19 cellular contexts compared by ENCODE assay signal in the genomic region with DNA sequence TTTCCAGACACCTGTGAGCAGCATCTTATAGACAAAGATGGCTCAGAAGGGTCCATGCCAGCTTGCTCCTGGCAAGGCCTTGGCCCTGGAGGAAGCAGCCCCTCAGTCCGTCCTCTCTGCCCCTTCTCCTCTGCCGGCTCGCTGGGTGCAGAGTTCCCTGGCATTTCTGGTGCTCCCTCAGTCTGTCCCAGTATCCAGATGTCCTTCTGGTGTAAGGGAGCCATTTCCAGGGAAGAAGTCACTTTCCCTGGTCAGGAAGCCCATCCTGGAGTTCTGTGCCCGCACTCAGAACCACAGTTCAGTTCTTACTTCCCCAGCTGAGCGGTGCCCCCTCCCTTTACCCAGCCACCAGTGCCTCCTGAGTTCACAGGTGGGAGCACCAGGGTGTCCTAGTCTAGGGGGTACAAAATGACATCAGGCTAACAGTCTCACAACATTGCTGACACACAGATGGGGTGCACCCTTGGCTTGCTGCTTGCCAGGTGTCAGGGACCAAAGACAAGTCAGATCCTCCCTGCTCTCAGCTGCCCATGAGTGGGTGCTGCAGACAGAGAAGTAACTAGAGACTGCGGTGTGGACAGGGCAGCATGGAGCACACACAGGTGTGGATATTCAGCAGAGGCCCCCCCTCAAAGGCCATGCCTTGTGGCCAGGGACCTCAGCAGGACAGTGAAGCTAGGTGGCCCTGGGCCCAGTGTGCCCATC.
DNase-seq lines count a peak whose midpoint lies in the region; ATAC-seq, FAIRE-seq and TF ChIP-seq lines count a peak whose summit lies in the region.
"Had no signal": no experiment of that assay in that cellular context is flagged by ENCODE, and none has a peak within 500 bp of the region (broad histone marks: within the 10 kb centered on the region; RNA-seq: fewer than 3 reads in every experiment).

No MANE protein-coding gene starts in this region.

- TF ChIP-seq RAD21 in HepG2 (CRISPR knock-in tag; IDR thresholded peaks at IDR 0.05), result no peak

- no peak for ATAC-seq in HepG2
- ATAC-seq in right lobe of liver, result no peak
- ATAC-seq in HG03342 (IDR thresholded peaks at IDR 0.05; ENCODE audit: unreplicated experiment), result no peak

- TF ChIP-seq EP300 in HepG2 (IDR thresholded peaks at IDR 0.05; ENCODE audit: low read depth in 2 of 2, low read length in 2 of 2) (no peak), HepG2 (CRISPR knock-in tag; IDR thresholded peaks at IDR 0.05; ENCODE audit: borderline replicate concordance) (no peak)

- no peaks in the 10 kb centered on the region for H3K79me2 ChIP-seq in HepG2 (ENCODE audit: insufficient read depth, low read length)

- H3K9ac ChIP-seq in HepG2 (ENCODE audit: insufficient read depth, low read depth, low read length), result no peak overlapping the region

- H3K9me3 ChIP-seq in HepG2 (ENCODE audit: low read length) (no peaks in the 10 kb centered on the region), right lobe of liver (no peaks in the 10 kb centered on the region), Peyer's patch (no peaks in the 10 kb centered on the region)
- H3K9me3 ChIP-seq: HAP-1, MG63 had no signal

- DNase-seq in HepG2 (ENCODE audit: low spot score), result no peak
- no peak for DNase-seq in right lobe of liver
- peak in 2 of 3 donors; percentile 19 to 21 for DNase-seq in Peyer's patch
- DNase-seq in osteocyte (ENCODE audit: extremely low spot score, unreplicated experiment), result peak; percentile 68
- peak; percentile 64 for DNase-seq in type B pancreatic cell (ENCODE audit: extremely low spot score, unreplicated experiment)
- DNase-seq in central memory CD4-positive, alpha-beta T cell, result no peak
- DNase-seq in urothelium cell line (ENCODE audit: low spot score), result no peak
- DNase-seq: Kasumi-1, MG63, NCI-H1048, NCI-H1436, NCI-H2029, NCI-H526, PC-9 had no signal

- no peak overlapping the region for H3K27ac ChIP-seq in HepG2 (ENCODE audit: extremely low read length, insufficient read depth, low read length)
- no peak overlapping the region for H3K27ac ChIP-seq in right lobe of liver
- no peak overlapping the region for H3K27ac ChIP-seq in Peyer's patch
- H3K27ac ChIP-seq: C4-2B, PC-9 had no signal

- no peak for TF ChIP-seq CTCF in HepG2 (CRISPR knock-in tag; IDR thresholded peaks at IDR 0.05)
- TF ChIP-seq CTCF in right lobe of liver (IDR thresholded peaks at IDR 0.05), result no peak
- TF ChIP-seq CTCF in Peyer's patch (IDR thresholded peaks at IDR 0.05), result no peak
- TF ChIP-seq CTCF in osteocyte (IDR thresholded peaks at IDR 0.05), result no peak
- no peak for TF ChIP-seq CTCF in type B pancreatic cell (conservative IDR thresholded peaks at IDR 0.05)

- H3K36me3 Mint-ChIP-seq in osteocyte (ENCODE audit: unreplicated experiment) (no peaks in the 10 kb centered on the region), type B pancreatic cell (no peaks in the 10 kb centered on the region)

- WGBS in HepG2 (ENCODE audit: low lambda C conversion rate), result 55% methylated on average over 6 of the region's 6 CpGs
- WGBS in right lobe of liver (ENCODE audit: insufficient coverage, low coverage, low lambda C conversion rate, missing lambda C conversion rate), result 78% methylated on average over 4 of the region's 6 CpGs

- H3K9me3 Mint-ChIP-seq in osteocyte (ENCODE audit: unreplicated experiment) (no peaks in the 10 kb centered on the region), type B pancreatic cell (peaks cover 5% of the 10 kb centered on the region)

- H3K27me3 ChIP-seq in HepG2 (ENCODE audit: control insufficient read depth in 1 of 2, insufficient read depth in 2 of 2, low read length in 2 of 2) (peaks cover 2 to 27% of the 10 kb centered on the region in 2 experiments; a peak in 4 of 5 replicates), right lobe of liver (no peaks in the 10 kb centered on the region), Peyer's patch (no peaks in the 10 kb centered on the region)
- H3K27me3 ChIP-seq: MG63 had no signal

- no peak overlapping the region for H3K4me3 Mint-ChIP-seq in osteocyte (ENCODE audit: unreplicated experiment)
- no peak overlapping the region for H3K4me3 Mint-ChIP-seq in type B pancreatic cell

- H3K4me1 Mint-ChIP-seq in osteocyte (ENCODE audit: unreplicated experiment), result peaks cover 2% of the 10 kb centered on the region
- peaks cover 13% of the 10 kb centered on the region for H3K4me1 Mint-ChIP-seq in type B pancreatic cell (ENCODE audit: unreplicated experiment)
- H3K4me1 Mint-ChIP-seq: IgD-negative memory B cell had no signal

- H3K36me3 ChIP-seq in HepG2 (replicated peaks in 1 of 2; ENCODE audit: control insufficient read depth in 1 of 2, insufficient read depth in 2 of 2, low read length in 2 of 2) (no peaks in the 10 kb centered on the region), right lobe of liver (no peaks in the 10 kb centered on the region), Peyer's patch (no peaks in the 10 kb centered on the region)
- H3K36me3 ChIP-seq: HAP-1, MG63 had no signal

- intact Hi-C loops in HepG2 (cut with micrococcal nuclease; ENCODE audit: unreplicated experiment) (no loop called here), right lobe of liver (cut with DNase I) (no loop called here)

- in situ Hi-C loops in HepG2 (cut with HindIII; ENCODE audit: extremely low pct_ligation_motif_present, low pct_unique_long_range_greater_than_20kb), result no loop called here

- no peak overlapping the region for H2AFZ ChIP-seq in HepG2 (ENCODE audit: low read length)
- H2AFZ ChIP-seq: PC-9 had no signal

- no peak for FAIRE-seq in HepG2 (lab: Jason Lieb, UNC)
- FAIRE-seq in urothelium cell line (lab: Jason Lieb, UNC), result no peak
- FAIRE-seq: D721Med had no signal

- no TSS peak for BruUV-seq in HepG2 (replicated peaks; lab: Mats Ljungman, UMichigan)

- H3K4me2 ChIP-seq in HepG2 (ENCODE audit: low read depth, low read length), result no peak overlapping the region
- H3K4me2 ChIP-seq: PC-9 had no signal

- H4K20me1 ChIP-seq in HepG2 (ENCODE audit: insufficient read depth, low read length), result no peaks in the 10 kb centered on the region

- H3K4me1 ChIP-seq in HepG2 (ENCODE audit: insufficient read depth, low read length) (peaks cover 19% of the 10 kb centered on the region), right lobe of liver (no peaks in the 10 kb centered on the region), Peyer's patch (no peaks in the 10 kb centered on the region)
- H3K4me1 ChIP-seq: HAP-1 had no signal

- CTCF ChIA-PET in HepG2 (lab: Yijun Ruan, JAX; ENCODE audit: low intra/inter-chr PET ratio, low total read pairs), result no interaction called here

- H3K27me3 Mint-ChIP-seq in osteocyte (ENCODE audit: unreplicated experiment) (peaks cover 19% of the 10 kb centered on the region), type B pancreatic cell (peaks cover 7% of the 10 kb centered on the region)
- H3K27me3 Mint-ChIP-seq: IgD-negative memory B cell had no signal

- POLR2A ChIA-PET in HepG2 (lab: Yijun Ruan, JAX), result no interaction called here

- no peak overlapping the region for H3K4me3 ChIP-seq in HepG2 (replicated peaks in 1 of 3; ENCODE audit: insufficient read depth in 1 of 3, low read depth in 2 of 3, low read length in 3 of 3)
- no peak overlapping the region for H3K4me3 ChIP-seq in right lobe of liver
- H3K4me3 ChIP-seq in Peyer's patch, result no peak overlapping the region
- H3K4me3 ChIP-seq: HAP-1, MG63, PC-9 had no signal

- TF ChIP-seq POLR2A in HepG2 (IDR thresholded peaks at IDR 0.05; ENCODE audit: insufficient read depth in 1 of 2, low read depth in 2 of 2, low read length in 2 of 2) (no peak), right lobe of liver (IDR thresholded peaks at IDR 0.05) (no peak), Peyer's patch (IDR thresholded peaks at IDR 0.05) (no peak)

- H3K27ac Mint-ChIP-seq in osteocyte (ENCODE audit: unreplicated experiment) (no peak overlapping the region), type B pancreatic cell (no peak overlapping the region)
- H3K27ac Mint-ChIP-seq: IgD-negative memory B cell had no signal

TF ChIP-seq in HepG2, 621 proteins besides CTCF, POLR2A, EP300 and RAD21:
- TF ChIP-seq, protein P1, sequence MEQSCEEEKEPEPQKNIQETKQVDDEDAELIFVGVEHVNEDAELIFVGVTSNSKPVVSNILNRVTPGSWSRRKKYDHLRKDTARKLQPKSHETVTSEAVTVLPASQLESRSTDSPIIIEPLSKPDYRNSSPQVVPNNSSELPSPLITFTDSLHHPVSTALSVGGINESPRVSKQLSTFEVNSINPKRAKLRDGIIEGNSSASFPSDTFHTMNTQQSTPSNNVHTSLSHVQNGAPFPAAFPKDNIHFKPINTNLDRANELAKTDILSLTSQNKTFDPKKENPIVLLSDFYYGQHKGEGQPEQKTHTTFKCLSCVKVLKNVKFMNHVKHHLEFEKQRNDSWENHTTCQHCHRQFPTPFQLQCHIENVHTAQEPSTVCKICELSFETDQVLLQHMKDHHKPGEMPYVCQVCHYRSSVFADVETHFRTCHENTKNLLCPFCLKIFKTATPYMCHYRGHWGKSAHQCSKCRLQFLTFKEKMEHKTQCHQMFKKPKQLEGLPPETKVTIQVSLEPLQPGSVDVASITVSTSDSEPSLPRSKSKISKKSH (CRISPR knock-in tag; IDR thresholded peaks at IDR 0.05; ENCODE audit: borderline replicate concordance), result 0 out of 2 replicates have a peak, but pooled peaks have one; percentile 18
- TF ChIP-seq REL (CRISPR knock-in tag; conservative IDR thresholded peaks at IDR 0.05), result no peak

Comparison
In these comparisons a context has a peak if more than half of its experiments do, and no peak if none do; other contexts are left out.
1. DNase-seq: peak in Peyer's patch (2 of 3), osteocyte (single experiment) and type B pancreatic cell (single experiment); none in HepG2 (single experiment), right lobe of liver (0 of 3), central memory CD4-positive, alpha-beta T cell (single experiment) and urothelium cell line (single experiment).